In the genomic region with DNA sequence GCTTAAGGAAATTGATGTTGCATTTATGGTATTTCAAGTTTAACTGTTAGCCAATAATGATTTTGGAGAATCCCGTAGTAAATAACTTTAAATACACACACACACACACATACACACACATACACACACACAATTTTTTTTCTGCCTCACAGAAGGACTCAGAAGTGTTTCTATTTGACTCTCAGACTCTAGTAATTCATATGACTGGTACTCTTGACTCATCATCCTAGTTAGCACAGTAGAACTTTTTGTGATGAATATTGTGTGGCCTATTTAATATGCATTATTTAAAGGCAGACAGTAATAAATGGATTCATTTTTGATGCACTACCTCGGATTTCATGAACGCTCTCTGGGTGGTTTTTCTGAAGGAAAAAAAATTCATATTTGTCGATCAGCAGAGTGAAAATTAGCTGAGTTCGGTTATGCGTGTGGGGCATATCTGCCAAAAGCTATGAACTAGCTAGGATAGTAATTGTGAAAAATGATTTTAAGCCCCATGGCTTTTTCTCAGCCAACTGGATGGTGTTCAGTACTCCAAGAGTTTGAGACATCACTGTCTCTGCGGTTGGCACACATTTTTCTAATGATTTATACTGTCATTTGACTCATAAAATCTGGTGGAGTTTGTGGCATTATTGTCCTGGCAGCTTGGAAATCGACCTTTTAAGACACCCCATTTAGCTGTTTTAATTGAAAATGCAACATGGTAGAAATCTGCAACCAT, we compare ENCODE assay signal across 24 cellular contexts.
A peak's percentile ranks its signal among the peaks of the same experiment; 100 is the strongest.
DNase-seq lines count a peak whose midpoint lies in the region; ATAC-seq, FAIRE-seq and TF ChIP-seq lines count a peak whose summit lies in the region.
"Had no signal": no experiment of that assay in that cellular context is flagged by ENCODE, and none has a peak within 500 bp of the region (broad histone marks: within the 10 kb centered on the region; RNA-seq: fewer than 3 reads in every experiment).

No MANE protein-coding gene starts in this region.

- POLR2A ChIA-PET in IMR-90 (lab: Charles Lee; ENCODE audit: unreplicated experiment) = no interaction called here

- no peak for DNase-seq in activated T-cell treated with anti-CD3 and anti-CD28 coated beads, Interleukin-2, amount 50 U/mL, for 24 hours
- no peak for DNase-seq in activated T-cell treated with anti-CD3 and anti-CD28 coated beads, Interleukin-2, amount 50 U/mL, for 1 hour
- DNase-seq in IMR-90 (no peak), bronchial epithelial cell (ENCODE audit: low read depth) (peak; percentile 59), upper lobe of right lung (no peak), NCI-H2171 (lab: John Stamatoyannopoulos, UW) (no peak), NCI-H2196 (lab: John Stamatoyannopoulos, UW; ENCODE audit: unreplicated experiment) (no peak)
- DNase-seq in stimulated activated naive CD8-positive, alpha-beta T cell treated with anti-CD3 and anti-CD28 coated beads, Interleukin-15, amount 100 ng/mL, for 72 hours = no peak
- DNase-seq: activated CD4-positive, alpha-beta T cell treated with anti-CD3 and anti-CD28 coated beads, Interleukin-2, amount 10 ng/mL, durations not matched to agents 24 days and 14 days; activated CD8-positive, alpha-beta memory T cell treated with anti-CD3 and anti-CD28 coated beads, Interleukin-2, amount 50 U/mL, for 4 hours; activated naive CD4-positive, alpha-beta T cell; anterior cingulate cortex; EL; NCI-H1092 treated with DMSO at 0.1 percent for 48 hours; NCI-H187 treated with DMSO at 0.1 percent for 48 hours; NCI-H2227 treated with DMSO at 0.1 percent for 48 hours; RPMI8226; T-helper 2 cell; trophoblast cell had no signal

- H3K27me3 ChIP-seq in IMR-90 (ENCODE audit: control insufficient read depth, insufficient read depth, low read length) (no peaks in the 10 kb centered on the region), bronchial epithelial cell (ENCODE audit: control insufficient read depth, insufficient read depth, low read length) (no peaks in the 10 kb centered on the region), upper lobe of right lung (no peaks in the 10 kb centered on the region)

- FAIRE-seq in bronchial epithelial cell (lab: Jason Lieb, UNC) = no peak
- FAIRE-seq: D721Med had no signal

- no peak overlapping the region for H4K5ac ChIP-seq in IMR-90 (ENCODE audit: low read depth, low read length)

- CTCF ChIA-PET in IMR-90 (lab: Yijun Ruan, JAX) = no interaction called here

- no peaks in the 10 kb centered on the region for H4K20me1 ChIP-seq in IMR-90 (ENCODE audit: insufficient read depth, low read length)

- in situ Hi-C loops in IMR-90 (cut with MboI; ENCODE audit: low sequenced_read_pairs) = no loop called here

- WGBS in IMR-90 (ENCODE audit: extremely low coverage in 2 of 2, insufficient read length in 1 of 2), 2 experiments = 93% methylated on average over 3 of the region's 8 CpGs; no CpG with 5 or more reads in 1 of the 2 experiments

- intact Hi-C loops in IMR-90 (cut with micrococcal nuclease) (no loop called here), upper lobe of right lung (cut with DNase I) (no loop called here)

- H3K79me1 ChIP-seq in IMR-90 (ENCODE audit: low read depth in 1 of 2, low read length in 2 of 2) = no peaks in the 10 kb centered on the region

- no peak overlapping the region for H3K4me3 Mint-ChIP-seq in activated T-cell treated with anti-CD3 and anti-CD28 coated beads, Interleukin-2, amount 50 U/mL, for 24 hours
- H3K4me3 Mint-ChIP-seq in stimulated activated naive CD8-positive, alpha-beta T cell treated with anti-CD3 and anti-CD28 coated beads, Interleukin-15, amount 100 ng/mL, for 72 hours = no peak overlapping the region
- H3K4me3 Mint-ChIP-seq: activated CD4-positive, alpha-beta T cell treated with anti-CD3 and anti-CD28 coated beads, Interleukin-2, amount 10 ng/mL, durations not matched to agents 24 days and 14 days; central memory CD8-positive, alpha-beta T cell had no signal

- ATAC-seq in IMR-90 (ENCODE audit: low read depth) (no peak), upper lobe of right lung (no peak)
- ATAC-seq in stimulated activated naive CD8-positive, alpha-beta T cell treated with anti-CD3 and anti-CD28 coated beads, Interleukin-15, amount 100 ng/mL, for 72 hours = peak; percentile 79
- ATAC-seq: SK-N-SH treated with all-trans-retinoic acid at 6 μM for 48 hours had no signal

- peaks cover 60% of the 10 kb centered on the region for H3K4me1 Mint-ChIP-seq in activated T-cell treated with anti-CD3 and anti-CD28 coated beads, Interleukin-2, amount 50 U/mL, for 24 hours (ENCODE audit: low read depth)
- peaks cover 41% of the 10 kb centered on the region for H3K4me1 Mint-ChIP-seq in stimulated activated naive CD8-positive, alpha-beta T cell treated with anti-CD3 and anti-CD28 coated beads, Interleukin-15, amount 100 ng/mL, for 72 hours
- H3K4me1 Mint-ChIP-seq: central memory CD8-positive, alpha-beta T cell had no signal

- no peak overlapping the region for H3K14ac ChIP-seq in IMR-90 (replicated peaks; ENCODE audit: low read depth, low read length)

- H4K91ac ChIP-seq in IMR-90 (ENCODE audit: insufficient read depth, low read depth, low read length) = no peak overlapping the region

- TF ChIP-seq POLR2A in IMR-90 (IDR thresholded peaks at IDR 0.05; ENCODE audit: low read depth, low read length) = no peak

- H3K36me3 Mint-ChIP-seq in activated T-cell treated with anti-CD3 and anti-CD28 coated beads, Interleukin-2, amount 50 U/mL, for 24 hours (ENCODE audit: low read depth) = peaks cover 19% of the 10 kb centered on the region

- H2BK15ac ChIP-seq in IMR-90 (ENCODE audit: low read depth, low read length) = no peak overlapping the region

- no peak overlapping the region for H3K4me3 ChIP-seq in IMR-90 (ENCODE audit: insufficient read depth, low read depth, low read length)
- H3K4me3 ChIP-seq in bronchial epithelial cell (ENCODE audit: low read depth, low read length) = no peak overlapping the region
- no peak overlapping the region for H3K4me3 ChIP-seq in upper lobe of right lung

- H2AFZ ChIP-seq in IMR-90 (replicated peaks; ENCODE audit: low read length, poor library complexity) = no peak overlapping the region

- no peaks in the 10 kb centered on the region for H3K9me1 ChIP-seq in IMR-90 (ENCODE audit: insufficient read depth, low read length)

- H3K9me3 ChIP-seq in IMR-90 (ENCODE audit: control insufficient read depth, insufficient read depth, low read length) (no peaks in the 10 kb centered on the region), upper lobe of right lung (no peaks in the 10 kb centered on the region)

- H3K9me3 Mint-ChIP-seq in activated T-cell treated with anti-CD3 and anti-CD28 coated beads, Interleukin-2, amount 50 U/mL, for 24 hours = peaks cover 2% of the 10 kb centered on the region
- H3K9me3 Mint-ChIP-seq in stimulated activated naive CD8-positive, alpha-beta T cell treated with anti-CD3 and anti-CD28 coated beads, Interleukin-15, amount 100 ng/mL, for 72 hours = peaks cover 10% of the 10 kb centered on the region in 2 donors

- no peak overlapping the region for H4K8ac ChIP-seq in IMR-90 (ENCODE audit: low read depth in 2 of 2, low read length in 2 of 2)

- H2BK5ac ChIP-seq in IMR-90 (ENCODE audit: low read depth, low read length, poor library complexity, severe bottlenecking) = no peak overlapping the region

- H3K36me3 ChIP-seq in IMR-90 (ENCODE audit: control insufficient read depth, insufficient read depth, low read length) = no peaks in the 10 kb centered on the region; the same call in 1 of the 2 replicates
- no peaks in the 10 kb centered on the region for H3K36me3 ChIP-seq in bronchial epithelial cell (ENCODE audit: control insufficient read depth, insufficient read depth, low read length)
- no peaks in the 10 kb centered on the region for H3K36me3 ChIP-seq in upper lobe of right lung

- dilution Hi-C loops in IMR-90 (cut with HindIII; ENCODE audit: low sequenced_read_pairs, unreplicated experiment) = no loop called here

- no peak overlapping the region for H3K23ac ChIP-seq in IMR-90 (ENCODE audit: low read depth, low read length)

- TF ChIP-seq CTCF in IMR-90 (conservative IDR thresholded peaks at IDR 0.05; ENCODE audit: low read depth, low read length) (no peak), bronchial epithelial cell (IDR thresholded peaks at IDR 0.05; ENCODE audit: insufficient read depth, low read length, severe bottlenecking) (no peak), upper lobe of right lung (IDR thresholded peaks at IDR 0.05) (no peak)

- no TSS peak for BruUV-seq in IMR-90 (replicated peaks; lab: Mats Ljungman, UMichigan)

- H3K27me3 Mint-ChIP-seq in activated T-cell treated with anti-CD3 and anti-CD28 coated beads, Interleukin-2, amount 50 U/mL, for 24 hours = no peaks in the 10 kb centered on the region
- H3K27me3 Mint-ChIP-seq in stimulated activated naive CD8-positive, alpha-beta T cell treated with anti-CD3 and anti-CD28 coated beads, Interleukin-15, amount 100 ng/mL, for 72 hours = no peaks in the 10 kb centered on the region
- H3K27me3 Mint-ChIP-seq: activated CD4-positive, alpha-beta T cell treated with anti-CD3 and anti-CD28 coated beads, Interleukin-2, amount 10 ng/mL, durations not matched to agents 24 days and 14 days; central memory CD8-positive, alpha-beta T cell had no signal

- H3K9ac ChIP-seq in IMR-90 (ENCODE audit: low read depth, low read length) = no peak overlapping the region

- no peak for TF ChIP-seq RAD21 in IMR-90 (IDR thresholded peaks at IDR 0.05; ENCODE audit: low read length)

- H3K4me1 ChIP-seq in IMR-90 (ENCODE audit: control insufficient read depth, insufficient read depth, low read length) (no peaks in the 10 kb centered on the region), upper lobe of right lung (peaks cover 5% of the 10 kb centered on the region)

- peak overlapping the region; percentile 6; the same call in 1 of the 2 replicates for H3K4ac ChIP-seq in IMR-90 (ENCODE audit: low read depth, low read length)

- no peak overlapping the region for H3K56ac ChIP-seq in IMR-90 (ENCODE audit: extremely low read depth, insufficient read depth, low read length)

- no peak overlapping the region for H2BK120ac ChIP-seq in IMR-90 (ENCODE audit: low read depth, low read length)

- H2BK20ac ChIP-seq in IMR-90 (ENCODE audit: low read depth, low read length) = peak overlapping the region; percentile 11; the same call in 1 of the 2 replicates

- no peak overlapping the region for H3K4me2 ChIP-seq in IMR-90 (ENCODE audit: low read depth, low read length)

- no peak overlapping the region for H3K18ac ChIP-seq in IMR-90 (ENCODE audit: low read depth, low read length)

- H2AK9ac ChIP-seq in IMR-90 (replicated peaks; ENCODE audit: low read depth, low read length, poor library complexity) = no peak overlapping the region

- no peak overlapping the region for H3K27ac ChIP-seq in IMR-90 (ENCODE audit: insufficient read depth, low read length)
- no peak overlapping the region for H3K27ac ChIP-seq in upper lobe of right lung
- H3K27ac ChIP-seq: C4-2B had no signal

- H2AK5ac ChIP-seq in IMR-90 (ENCODE audit: low read depth, low read length) = no peak overlapping the region

- H3K27ac Mint-ChIP-seq in activated T-cell treated with anti-CD3 and anti-CD28 coated beads, Interleukin-2, amount 50 U/mL, for 24 hours = peak overlapping the region; percentile 67
- no peak overlapping the region for H3K27ac Mint-ChIP-seq in stimulated activated naive CD8-positive, alpha-beta T cell treated with anti-CD3 and anti-CD28 coated beads, Interleukin-15, amount 100 ng/mL, for 72 hours
- H3K27ac Mint-ChIP-seq: activated CD4-positive, alpha-beta T cell treated with anti-CD3 and anti-CD28 coated beads, Interleukin-2, amount 10 ng/mL, durations not matched to agents 24 days and 14 days; progenitor cell of endocrine pancreas had no signal
